Comparison of ENCODE assay signal across 14 cellular contexts in genomic region chr1:171739646-171740045, GRCh38. TPM values are rescaled to one million over a fixed set of nuclear protein-coding genes. Genes with fewer than 3 reads are reported as not detected.
DNase-seq lines count a peak whose midpoint lies in the region; ATAC-seq, FAIRE-seq and TF ChIP-seq lines count a peak whose summit lies in the region.
"Had no signal": no experiment of that assay in that cellular context is flagged by ENCODE, and none has a peak within 500 bp of the region (broad histone marks: within the 10 kb centered on the region; RNA-seq: fewer than 3 reads in every experiment).

No MANE protein-coding gene starts in this region.

- peaks cover 29 to 73% (median 54%) of the 10 kb centered on the region in 4 donors for H3K4me1 Mint-ChIP-seq in CD4-positive, CD25-positive, alpha-beta regulatory T cell
- peaks cover 34% of the 10 kb centered on the region for H3K4me1 Mint-ChIP-seq in astrocyte (ENCODE audit: low read depth, unreplicated experiment)

- H3K4me2 ChIP-seq in Karpas-422 (ENCODE audit: low read depth, low read length, poor library complexity, severe bottlenecking), result peak overlapping the region; percentile 93
- peak overlapping the region; percentile 99 for H3K4me2 ChIP-seq in astrocyte (ENCODE audit: low read length)
- peak overlapping the region; percentile 93 for H3K4me2 ChIP-seq in keratinocyte (ENCODE audit: control insufficient read depth, extremely low read depth, insufficient read depth, low read depth, low read length)

- no peaks in the 10 kb centered on the region for H3K27me3 ChIP-seq in CD4-positive, CD25-positive, alpha-beta regulatory T cell (ENCODE audit: control insufficient read depth, insufficient read depth, low read length)
- no peaks in the 10 kb centered on the region for H3K27me3 ChIP-seq in Karpas-422 (ENCODE audit: low read length)
- no peaks in the 10 kb centered on the region for H3K27me3 ChIP-seq in astrocyte (ENCODE audit: insufficient read depth, low read length)
- H3K27me3 ChIP-seq in keratinocyte (ENCODE audit: control insufficient read depth, extremely low read depth, insufficient read depth, low read length), result no peaks in the 10 kb centered on the region

- H3K9ac ChIP-seq in Karpas-422 (ENCODE audit: low read length) (no peak overlapping the region), astrocyte (ENCODE audit: low read length) (peak overlapping the region; percentile 95), keratinocyte (ENCODE audit: control insufficient read depth, extremely low read depth, insufficient read depth, low read length) (no peak overlapping the region)

- no peaks in the 10 kb centered on the region for H3K9me3 ChIP-seq in CD4-positive, CD25-positive, alpha-beta regulatory T cell (ENCODE audit: control insufficient read depth in 2 of 2, low read length in 2 of 2)
- H3K9me3 ChIP-seq in Karpas-422 (ENCODE audit: low read length) (no peaks in the 10 kb centered on the region), astrocyte (ENCODE audit: insufficient read depth, low read depth, low read length) (no peaks in the 10 kb centered on the region), keratinocyte (ENCODE audit: control insufficient read depth, low read depth, low read length) (no peaks in the 10 kb centered on the region)
- H3K9me3 ChIP-seq: mucosa of descending colon had no signal

- H2AFZ ChIP-seq in Karpas-422 (ENCODE audit: low read length), result no peak overlapping the region
- H2AFZ ChIP-seq in astrocyte (ENCODE audit: low read depth, low read length), result no peak overlapping the region
- no peak overlapping the region for H2AFZ ChIP-seq in keratinocyte (ENCODE audit: control insufficient read depth, low read length)

- dilution Hi-C loops in keratinocyte (cut with MboI; ENCODE audit: extremely low pct_ligation_motif_present, low sequenced_read_pairs), result no loop called here

- no peaks in the 10 kb centered on the region for H3K27me3 Mint-ChIP-seq in CD4-positive, CD25-positive, alpha-beta regulatory T cell
- no peaks in the 10 kb centered on the region for H3K27me3 Mint-ChIP-seq in astrocyte (ENCODE audit: low read depth, unreplicated experiment)

- H4K20me1 ChIP-seq in Karpas-422 (ENCODE audit: insufficient read depth, low read depth, low read length), result no peaks in the 10 kb centered on the region
- H4K20me1 ChIP-seq in astrocyte (ENCODE audit: insufficient read depth, low read length), result no peaks in the 10 kb centered on the region
- H4K20me1 ChIP-seq in keratinocyte (ENCODE audit: control insufficient read depth, extremely low read depth, insufficient read depth, low read length), result no peaks in the 10 kb centered on the region

- peak; percentile 56 for FAIRE-seq in astrocyte (lab: Jason Lieb, UNC)
- no peak for FAIRE-seq in keratinocyte (lab: Jason Lieb, UNC)

- no peaks in the 10 kb centered on the region for H3K9me2 ChIP-seq in Karpas-422 (replicated peaks; ENCODE audit: insufficient read depth, low read length)

- no peak for TF ChIP-seq CTCF in astrocyte (IDR thresholded peaks at IDR 0.05; ENCODE audit: insufficient read depth, low read depth, low read length)
- no peak for TF ChIP-seq CTCF in keratinocyte (optimal IDR thresholded peaks at IDR 0.05 in 1 of 3, IDR thresholded peaks at IDR 0.05 in 1 of 3, conservative IDR thresholded peaks at IDR 0.05 in 1 of 3; ENCODE audit: extremely low read depth in 1 of 3, insufficient read depth in 2 of 3, low read length in 3 of 3)

- peaks cover 24% of the 10 kb centered on the region for H3K79me2 ChIP-seq in Karpas-422 (ENCODE audit: low read length)
- peaks cover 26% of the 10 kb centered on the region for H3K79me2 ChIP-seq in astrocyte (ENCODE audit: insufficient read depth, low read length)
- peaks cover 31% of the 10 kb centered on the region for H3K79me2 ChIP-seq in keratinocyte (ENCODE audit: control insufficient read depth, insufficient read depth, low read length)

- peaks cover 29% of the 10 kb centered on the region for H3K36me3 ChIP-seq in CD4-positive, CD25-positive, alpha-beta regulatory T cell (ENCODE audit: control insufficient read depth, insufficient read depth, low read length)
- H3K36me3 ChIP-seq in Karpas-422 (ENCODE audit: insufficient read depth, low read length), result no peaks in the 10 kb centered on the region
- peaks cover 11% of the 10 kb centered on the region for H3K36me3 ChIP-seq in astrocyte (ENCODE audit: insufficient read depth, low read length)
- peaks cover 2 to 6% of the 10 kb centered on the region in 2 experiments for H3K36me3 ChIP-seq in keratinocyte (ENCODE audit: control insufficient read depth in 2 of 2, extremely low read depth in 1 of 2, insufficient read depth in 2 of 2, low read length in 2 of 2)

- peak overlapping the region in 2 of 3 donors; percentile 91 to 98 for H3K27ac Mint-ChIP-seq in CD4-positive, CD25-positive, alpha-beta regulatory T cell
- H3K27ac Mint-ChIP-seq in astrocyte (ENCODE audit: unreplicated experiment), result no peak overlapping the region

- H3K9me3 Mint-ChIP-seq in CD4-positive, CD25-positive, alpha-beta regulatory T cell, result peaks cover 0 to 1% (median 0%) of the 10 kb centered on the region in 7 donors
- H3K9me3 Mint-ChIP-seq in astrocyte (ENCODE audit: unreplicated experiment), result no peaks in the 10 kb centered on the region

- H3K4me1 ChIP-seq in CD4-positive, CD25-positive, alpha-beta regulatory T cell (ENCODE audit: control insufficient read depth, insufficient read depth, low read length, poor library complexity, severe bottlenecking), result peaks cover 53% of the 10 kb centered on the region
- H3K4me1 ChIP-seq in Karpas-422 (ENCODE audit: low read length) (peaks cover 30% of the 10 kb centered on the region), astrocyte (ENCODE audit: insufficient read depth, low read length) (peaks cover 32% of the 10 kb centered on the region), keratinocyte (ENCODE audit: control insufficient read depth, extremely low read depth, insufficient read depth, low read length) (peaks cover 34% of the 10 kb centered on the region)

- DNase-seq in CD4-positive, CD25-positive, alpha-beta regulatory T cell, result peak in 1 of 3 donors; percentile 73
- DNase-seq in Karpas-422, result no peak
- DNase-seq in astrocyte (ENCODE audit: low read depth), result no peak
- DNase-seq in keratinocyte (ENCODE audit: low read depth, low spot score), result no peak
- DNase-seq in GDM1 (lab: John Stamatoyannopoulos, UW), result no peak
- DNase-seq in occipital lobe (lab: John Stamatoyannopoulos, UW), result no peak
- no peak for DNase-seq in cerebellar cortex (ENCODE audit: low spot score)
- DNase-seq in D341Med (ENCODE audit: low spot score), result no peak
- DNase-seq: activated CD4-positive, alpha-beta T cell treated with anti-CD3 and anti-CD28 coated beads, Interleukin-2, amount 50 U/mL, for 48 hours; DMS79 treated with DMSO at 0.1 percent for 48 hours; mucosa of descending colon; NCI-H345; stimulated activated CD8-positive, alpha-beta memory T cell treated with anti-CD3 and anti-CD28 coated beads, Interleukin-4, amount 100 ng/mL, for 48 hours had no signal

- no peaks in the 10 kb centered on the region for H3K9me1 ChIP-seq in keratinocyte (ENCODE audit: control insufficient read depth, extremely low read depth, insufficient read depth, low read length)

- peak overlapping the region; percentile 97 to 99 (median 99) for H3K4me3 Mint-ChIP-seq in CD4-positive, CD25-positive, alpha-beta regulatory T cell
- peak overlapping the region; percentile 28 for H3K4me3 Mint-ChIP-seq in astrocyte (ENCODE audit: unreplicated experiment)

- no peak for ATAC-seq in CD4-positive, CD25-positive, alpha-beta regulatory T cell (ENCODE audit: low read depth in 2 of 2)
- ATAC-seq: mucosa of descending colon had no signal

- H3K36me3 Mint-ChIP-seq in CD4-positive, CD25-positive, alpha-beta regulatory T cell, result peaks cover 22% of the 10 kb centered on the region
- H3K36me3 Mint-ChIP-seq in astrocyte (ENCODE audit: low read depth, unreplicated experiment), result no peaks in the 10 kb centered on the region

- H3K27ac ChIP-seq in CD4-positive, CD25-positive, alpha-beta regulatory T cell (ENCODE audit: insufficient read depth, low read length, poor library complexity, severe bottlenecking), result peak overlapping the region; percentile 95
- no peak overlapping the region for H3K27ac ChIP-seq in Karpas-422 (ENCODE audit: low read length)
- peak overlapping the region; percentile 95 for H3K27ac ChIP-seq in astrocyte (ENCODE audit: low read depth, low read length)
- peak overlapping the region; percentile 42 for H3K27ac ChIP-seq in keratinocyte (ENCODE audit: control insufficient read depth, insufficient read depth, low read length)

- peak overlapping the region; percentile 92 for H3K4me3 ChIP-seq in CD4-positive, CD25-positive, alpha-beta regulatory T cell (ENCODE audit: low read depth, low read length)
- H3K4me3 ChIP-seq in Karpas-422 (ENCODE audit: low read length) (no peak overlapping the region), astrocyte (ENCODE audit: insufficient read depth, low read depth, low read length) (peak overlapping the region; percentile 95), keratinocyte (ENCODE audit: control insufficient read depth in 2 of 3, extremely low read depth in 1 of 3, insufficient read depth in 2 of 3, low read depth in 1 of 3, low read length in 3 of 3) (peak overlapping the region in 2 of 3 experiments; percentile 4 to 36)
- H3K4me3 ChIP-seq: mucosa of descending colon, skin epidermis had no signal

RNA-seq across cellular contexts. Expression of gene VAMP4, which starts 2.2 kb away (rescaled TPM):
- total RNA-seq in CD4-positive, CD25-positive, alpha-beta regulatory T cell, result 23.1 TPM
- 10 to 100 TPM; 16.1 to 25.3 (median 20.9) TPM for polyA plus RNA-seq in CD4-positive, CD25-positive, alpha-beta regulatory T cell
- 6.3 and 9.0 TPM in 2 replicates for total RNA-seq in Karpas-422 (2014; rRNA removed; shearing (Covaris generic); ENCODE audit: low replicate concordance)
- total RNA-seq in astrocyte (7.4 TPM in 2 replicates), occipital lobe (22.3 TPM)
- 6.5 to 12.7 TPM (median 8.2 TPM) in 3 replicates for polyA plus RNA-seq in keratinocyte
- 14.7 TPM for polyA plus RNA-seq in keratinocyte (2011; ENCODE audit: low read depth)
- 5.7 and 10.9 TPM in 2 replicates for polyA plus RNA-seq in keratinocyte (2011; cell fraction: cytosol; rRNA removed)
- 6.7 and 10.9 TPM in 2 replicates for polyA plus RNA-seq in keratinocyte (2011; cell fraction: nucleus; rRNA removed)
- polyA plus RNA-seq in keratinocyte (2012; ENCODE audit: low replicate concordance), result 9.0 and 15.3 TPM in 2 replicates
- polyA minus RNA-seq in keratinocyte, result 0.46 to 5.1 TPM (median 2.3 TPM) in 3 replicates
- 4.8 TPM for polyA minus RNA-seq in keratinocyte (2011; cell fraction: cytosol; rRNA and poly(A)+ RNA removed)
- 2.4 and 3.8 TPM in 2 replicates for polyA minus RNA-seq in keratinocyte (2011; cell fraction: nucleus; rRNA and poly(A)+ RNA removed)

RNA-seq across cellular contexts. Expression of gene METTL13, which starts 41.8 kb away (rescaled TPM):
- 17.5 TPM for total RNA-seq in CD4-positive, CD25-positive, alpha-beta regulatory T cell
- polyA plus RNA-seq in CD4-positive, CD25-positive, alpha-beta regulatory T cell, result 10 to 100 TPM; 24.2 to 38.4 (median 32.7) TPM
- 15.4 and 25.9 TPM in 2 replicates for total RNA-seq in Karpas-422 (2014; rRNA removed; shearing (Covaris generic); ENCODE audit: low replicate concordance)
- total RNA-seq in astrocyte, result 25.1 and 26.6 TPM in 2 replicates
- polyA plus RNA-seq in keratinocyte, result 44.6 to 54.0 TPM (median 46.0 TPM) in 3 replicates
- polyA plus RNA-seq in keratinocyte (2011; ENCODE audit: low read depth), result 15.9 TPM
- 40.5 and 48.9 TPM in 2 replicates for polyA plus RNA-seq in keratinocyte (2011; cell fraction: cytosol; rRNA removed)
- 75.0 and 77.2 TPM in 2 replicates for polyA plus RNA-seq in keratinocyte (2011; cell fraction: nucleus; rRNA removed)
- 27.3 and 40.6 TPM in 2 replicates for polyA plus RNA-seq in keratinocyte (2012; ENCODE audit: low replicate concordance)
- 43.6 to 62.2 TPM (median 51.1 TPM) in 3 replicates for polyA minus RNA-seq in keratinocyte
- 31.8 TPM for polyA minus RNA-seq in keratinocyte (2011; cell fraction: cytosol; rRNA and poly(A)+ RNA removed)
- polyA minus RNA-seq in keratinocyte (2011; cell fraction: nucleus; rRNA and poly(A)+ RNA removed), result 30.0 and 38.9 TPM in 2 replicates
- total RNA-seq in occipital lobe, result 20.9 TPM
